In the genomic region with DNA sequence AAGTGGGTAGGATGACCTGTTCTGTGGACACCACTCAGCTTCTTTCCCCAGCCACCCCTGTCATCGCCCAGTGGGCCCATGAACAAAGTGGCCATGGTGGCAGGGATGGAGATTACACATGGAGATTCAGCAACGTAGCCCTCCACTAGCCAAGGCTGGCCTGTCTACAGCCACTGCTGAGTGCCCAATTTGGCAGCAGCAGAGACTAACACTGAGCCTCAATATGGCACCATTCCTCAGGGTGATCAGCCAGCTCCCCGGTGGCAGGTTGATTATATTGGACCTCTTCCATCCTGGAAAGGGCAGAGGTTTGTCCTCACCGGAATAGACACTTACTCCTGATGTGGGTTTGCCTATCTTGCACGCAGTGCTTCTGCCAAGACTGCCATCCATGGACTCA, we compare ENCODE assay signal across 5 cellular contexts. TPM values are rescaled to one million over a fixed set of nuclear protein-coding genes. Genes with fewer than 3 reads are reported as not detected.
"Had no signal": no experiment of that assay in that cellular context is flagged by ENCODE, and none has a peak within 500 bp of the region (broad histone marks: within the 10 kb centered on the region; RNA-seq: fewer than 3 reads in every experiment).

No MANE protein-coding gene starts in this region.

RNA-seq across cellular contexts. Expression of gene DOK7, which starts 4.0 kb away (rescaled TPM):
- total RNA-seq: RPMI7951, SK-MEL-5 had no signal
- polyA plus RNA-seq: SK-N-SH had no signal

RNA-seq across cellular contexts. Expression of gene HGFAC, which starts 17.4 kb away (rescaled TPM):
- total RNA-seq: OCI-LY7, Peyer's patch, RPMI7951, SK-MEL-5 had no signal
